ENCODE assay signal across 7 cellular contexts in the genomic region with DNA sequence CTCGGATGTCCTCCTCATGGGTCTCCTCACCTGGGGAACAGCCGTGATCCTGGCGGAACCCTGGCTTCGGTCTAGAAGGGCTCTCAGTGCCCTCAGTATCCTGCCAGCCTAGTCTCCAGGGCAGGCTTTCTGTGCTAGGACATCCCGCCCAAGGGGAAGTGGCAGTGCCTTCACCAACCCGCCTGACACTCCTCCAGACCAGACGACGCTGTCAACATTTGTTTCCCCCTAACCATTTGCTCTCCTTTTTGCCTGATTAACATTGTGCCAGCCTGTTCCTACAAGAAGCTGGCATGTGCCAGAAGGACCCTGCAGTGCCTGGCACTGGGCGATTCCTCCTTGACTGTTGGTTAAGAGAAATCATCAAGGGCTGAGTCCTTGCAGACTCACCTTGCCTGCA.
"Had no signal": no experiment of that assay in that cellular context is flagged by ENCODE, and none has a peak within 500 bp of the region (broad histone marks: within the 10 kb centered on the region; RNA-seq: fewer than 3 reads in every experiment).

No MANE protein-coding gene starts in this region.

- DNase-seq: H7, HFFc6 had no signal

- ATAC-seq: GM23338, HCT116, HepG2 had no signal

- FAIRE-seq: HepG2 had no signal

- H3K27ac ChIP-seq: HL-60 had no signal

- H3K4me2 ChIP-seq: GM23338 had no signal

- H2AFZ ChIP-seq: GM23338 had no signal

- H3K9me3 ChIP-seq: HAP-1 had no signal

- H3K4me3 ChIP-seq: GM23338, HAP-1 had no signal

- H3K36me3 ChIP-seq: HAP-1 had no signal
